ENCODE assay signal across 8 cellular contexts in the genomic region with DNA sequence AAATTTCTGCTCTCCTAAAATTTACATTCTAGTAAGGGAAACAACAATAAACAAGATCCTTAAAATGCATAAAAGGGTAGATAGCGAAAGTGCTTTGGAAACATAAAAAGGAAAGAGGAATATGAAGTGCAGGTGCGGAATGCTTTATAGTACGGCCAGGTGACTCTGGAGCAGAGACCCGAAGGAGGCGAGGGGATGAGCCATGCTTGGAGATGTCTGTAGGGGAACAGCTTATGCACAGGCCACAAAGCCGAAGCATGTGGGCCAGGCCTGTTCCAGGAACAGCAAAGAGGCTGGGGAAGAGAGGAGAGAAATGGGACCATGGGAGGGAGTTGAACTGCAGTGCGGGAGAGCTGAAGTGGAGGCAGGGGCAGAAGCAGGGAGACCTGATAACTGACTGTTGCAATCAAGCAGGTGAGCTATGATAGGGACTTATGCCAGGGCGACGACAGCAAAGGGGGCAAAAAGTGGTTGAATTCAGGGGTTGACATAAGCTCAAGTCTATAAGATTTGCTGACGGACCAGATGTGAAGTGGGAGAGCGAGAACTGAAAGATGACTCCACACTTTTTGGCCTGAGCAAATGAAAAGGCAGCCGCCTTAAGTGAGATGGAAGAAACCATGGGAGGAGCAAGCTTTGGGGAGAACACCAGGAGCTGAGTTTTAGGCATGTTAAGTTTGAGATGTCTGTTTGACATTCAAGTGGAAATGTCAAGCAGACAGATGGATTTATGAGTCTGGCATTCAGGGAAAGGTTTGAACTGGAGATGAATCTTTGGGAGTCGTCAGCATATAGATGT.
DNase-seq lines count a peak whose midpoint lies in the region; ATAC-seq and TF ChIP-seq lines count a peak whose summit lies in the region.

No MANE protein-coding gene starts in this region.

- peaks cover 8% of the 10 kb centered on the region for H3K4me1 ChIP-seq in CD4-positive, CD25-positive, alpha-beta regulatory T cell (ENCODE audit: control insufficient read depth, insufficient read depth, low read length, poor library complexity, severe bottlenecking)
- H3K4me1 ChIP-seq in duodenal mucosa (ENCODE audit: control insufficient read depth in 1 of 2, insufficient read depth in 2 of 2, low read length in 2 of 2) = peaks cover 8 to 12% of the 10 kb centered on the region in 2 donors

- no peak for TF ChIP-seq CTCF in neural crest cell (conservative IDR thresholded peaks at IDR 0.05)

- peak overlapping the region; percentile 71 to 91 (median 83) for H3K27ac Mint-ChIP-seq in CD4-positive, CD25-positive, alpha-beta regulatory T cell
- H3K27ac Mint-ChIP-seq in neural crest cell (ENCODE audit: unreplicated experiment) = peak overlapping the region; percentile 58

- H3K27me3 ChIP-seq in CD4-positive, CD25-positive, alpha-beta regulatory T cell (ENCODE audit: control insufficient read depth, insufficient read depth, low read length) = peaks cover 6% of the 10 kb centered on the region
- H3K27me3 ChIP-seq in duodenal mucosa (ENCODE audit: control insufficient read depth in 1 of 2, insufficient read depth in 2 of 2, low read length in 2 of 2) = no peaks in the 10 kb centered on the region

- peak overlapping the region; percentile 25 to 75 for H3K9ac ChIP-seq in duodenal mucosa (ENCODE audit: low read depth in 1 of 2, low read length in 2 of 2)

- no peaks in the 10 kb centered on the region for H3K9me3 Mint-ChIP-seq in CD4-positive, CD25-positive, alpha-beta regulatory T cell
- H3K9me3 Mint-ChIP-seq in neural crest cell = no peaks in the 10 kb centered on the region

- peaks cover 10% of the 10 kb centered on the region for H3K36me3 Mint-ChIP-seq in CD4-positive, CD25-positive, alpha-beta regulatory T cell
- peaks cover 2% of the 10 kb centered on the region for H3K36me3 Mint-ChIP-seq in neural crest cell (ENCODE audit: low read depth)

- H3K27me3 Mint-ChIP-seq in CD4-positive, CD25-positive, alpha-beta regulatory T cell = peaks cover 6% of the 10 kb centered on the region
- no peaks in the 10 kb centered on the region for H3K27me3 Mint-ChIP-seq in neural crest cell (ENCODE audit: low read depth)

- peak overlapping the region; percentile 89 for H3K27ac ChIP-seq in CD4-positive, CD25-positive, alpha-beta regulatory T cell (ENCODE audit: insufficient read depth, low read length, poor library complexity, severe bottlenecking)
- H3K27ac ChIP-seq in duodenal mucosa (ENCODE audit: low read depth, low read length) = no peak overlapping the region

- H3K4me3 ChIP-seq in CD4-positive, CD25-positive, alpha-beta regulatory T cell (ENCODE audit: low read depth, low read length) = peak overlapping the region; percentile 76
- H3K4me3 ChIP-seq in duodenal mucosa (ENCODE audit: low read depth in 1 of 2, low read length in 2 of 2) = peak overlapping the region; percentile 64 to 80

- H3K4me3 Mint-ChIP-seq in CD4-positive, CD25-positive, alpha-beta regulatory T cell = peak overlapping the region; percentile 90 to 98 (median 96)
- H3K4me3 Mint-ChIP-seq in neural crest cell = peak overlapping the region; percentile 98

- DNase-seq in CD4-positive, CD25-positive, alpha-beta regulatory T cell = no peak
- DNase-seq in NCI-H510A (lab: John Stamatoyannopoulos, UW) (peak; percentile 15), neural crest cell (ENCODE audit: low read depth, low spot score) (no peak), ureter (ENCODE audit: low spot score) (no peak), NCI-H2107 (lab: John Stamatoyannopoulos, UW) (no peak)
- DNase-seq in effector CD8-positive, alpha-beta T cell (lab: John Stamatoyannopoulos, UW) = no peak

- H3K4me1 Mint-ChIP-seq in CD4-positive, CD25-positive, alpha-beta regulatory T cell = peaks cover 19 to 45% (median 28%) of the 10 kb centered on the region in 4 donors
- H3K4me1 Mint-ChIP-seq in neural crest cell = peaks cover 49% of the 10 kb centered on the region

- no peak for ATAC-seq in CD4-positive, CD25-positive, alpha-beta regulatory T cell (ENCODE audit: low read depth in 2 of 2)
- no peak for ATAC-seq in HG02642 (IDR thresholded peaks at IDR 0.05; ENCODE audit: poor library complexity, unreplicated experiment)

- no peaks in the 10 kb centered on the region for H3K9me3 ChIP-seq in CD4-positive, CD25-positive, alpha-beta regulatory T cell (ENCODE audit: control insufficient read depth in 2 of 2, low read length in 2 of 2)
- no peaks in the 10 kb centered on the region for H3K9me3 ChIP-seq in duodenal mucosa (ENCODE audit: control insufficient read depth in 1 of 2, low read length in 2 of 2)

- H3K36me3 ChIP-seq in CD4-positive, CD25-positive, alpha-beta regulatory T cell (ENCODE audit: control insufficient read depth, insufficient read depth, low read length) = no peaks in the 10 kb centered on the region
- H3K36me3 ChIP-seq in duodenal mucosa (ENCODE audit: control insufficient read depth in 1 of 2, insufficient read depth in 2 of 2, low read length in 2 of 2) = peaks cover 0 to 2% of the 10 kb centered on the region in 2 donors
